Comparison of ENCODE assay signal across 8 cellular contexts in genomic region chr18:76476665-76477561, GRCh38. TPM values are rescaled to one million over a fixed set of nuclear protein-coding genes. Genes with fewer than 3 reads are reported as not detected.
DNase-seq lines count a peak whose midpoint lies in the region; ATAC-seq and TF ChIP-seq lines count a peak whose summit lies in the region.

No MANE protein-coding gene starts in this region.

- TF ChIP-seq CTCF in hepatocyte (IDR thresholded peaks at IDR 0.05; ENCODE audit: poor library complexity) (no peak), GM10266 (IDR thresholded peaks at IDR 0.05; ENCODE audit: control insufficient read depth, insufficient read depth, low read depth, missing control alignments) (no peak)

- no peaks in the 10 kb centered on the region for H3K9me3 Mint-ChIP-seq in activated T-helper 17 cell treated with anti-CD3 and anti-CD28 coated beads, Interleukin-2, amount 50 U/mL, for 72 hours
- no peaks in the 10 kb centered on the region for H3K9me3 Mint-ChIP-seq in activated T-helper 1 cell treated with anti-CD3 and anti-CD28 coated beads, Interleukin-12 subunit alpha, Interleukin-12 subunit beta, Interleukin-2, Interleukin-4 antibody, amounts not matched to agents 30 ng/mL and 10 ng/mL and 1 ng/mL, durations not matched to agents 14 hours and 24 hours and 36 hours

- 45% methylated on average over 16 of the region's 16 CpGs for WGBS in hepatocyte (ENCODE audit: low lambda C conversion rate, missing lambda C conversion rate)

- H3K9me2 ChIP-seq in hepatocyte (replicated peaks; ENCODE audit: insufficient read depth), result no peaks in the 10 kb centered on the region

- H4K20me1 ChIP-seq in hepatocyte (ENCODE audit: insufficient read depth, poor library complexity, severe bottlenecking), result peaks cover 73% of the 10 kb centered on the region

- H3K27ac ChIP-seq in hepatocyte, result peak overlapping the region; percentile 83
- H3K27ac ChIP-seq in subcutaneous abdominal adipose tissue (ENCODE audit: low read depth, low read length), result peak overlapping the region; percentile 61

- peaks cover 93% of the 10 kb centered on the region for H3K79me2 ChIP-seq in hepatocyte

- H3K27me3 ChIP-seq in hepatocyte, result no peaks in the 10 kb centered on the region
- H3K27me3 ChIP-seq in subcutaneous abdominal adipose tissue (ENCODE audit: control insufficient read depth in 5 of 5, insufficient read depth in 4 of 5, low read length in 5 of 5), result no peaks in the 10 kb centered on the region

- DNase-seq in hepatocyte (ENCODE audit: low spot score) (peak; percentile 76), GM10266 (ENCODE audit: extremely low spot score) (no peak), HK-2 (ENCODE audit: unreplicated experiment) (no peak)
- DNase-seq in activated T-helper 1 cell treated with anti-CD3 and anti-CD28 coated beads, Interleukin-12 subunit alpha, Interleukin-12 subunit beta, Interleukin-2, Interleukin-4 antibody, amounts not matched to agents 30 ng/mL and 10 ng/mL and 1 ng/mL, durations not matched to agents 14 hours and 24 hours and 36 hours (ENCODE audit: low spot score), result no peak

- H3K4me3 ChIP-seq in hepatocyte, result no peak overlapping the region
- peak overlapping the region; percentile 38 to 74 (median 56) for H3K4me3 ChIP-seq in subcutaneous abdominal adipose tissue (ENCODE audit: low read depth in 1 of 5, low read length in 5 of 5)

- H3K4me3 Mint-ChIP-seq in activated T-helper 17 cell treated with anti-CD3 and anti-CD28 coated beads, Interleukin-2, amount 50 U/mL, for 72 hours, result peak overlapping the region; percentile 53
- no peak overlapping the region for H3K4me3 Mint-ChIP-seq in activated T-helper 1 cell treated with anti-CD3 and anti-CD28 coated beads, Interleukin-12 subunit alpha, Interleukin-12 subunit beta, Interleukin-2, Interleukin-4 antibody, amounts not matched to agents 30 ng/mL and 10 ng/mL and 1 ng/mL, durations not matched to agents 14 hours and 24 hours and 36 hours

- H3K4me1 ChIP-seq in hepatocyte (ENCODE audit: insufficient read depth) (peaks cover 25% of the 10 kb centered on the region), subcutaneous abdominal adipose tissue (ENCODE audit: control insufficient read depth in 5 of 5, insufficient read depth in 5 of 5, low read length in 5 of 5) (peaks cover 0 to 24% (median 14%) of the 10 kb centered on the region in 5 donors)

- no peaks in the 10 kb centered on the region for H3K27me3 Mint-ChIP-seq in activated T-helper 17 cell treated with anti-CD3 and anti-CD28 coated beads, Interleukin-2, amount 50 U/mL, for 72 hours
- H3K27me3 Mint-ChIP-seq in activated T-helper 1 cell treated with anti-CD3 and anti-CD28 coated beads, Interleukin-12 subunit alpha, Interleukin-12 subunit beta, Interleukin-2, Interleukin-4 antibody, amounts not matched to agents 30 ng/mL and 10 ng/mL and 1 ng/mL, durations not matched to agents 14 hours and 24 hours and 36 hours (ENCODE audit: insufficient read depth), result peaks cover 18% of the 10 kb centered on the region

- H3K4me1 Mint-ChIP-seq in activated T-helper 17 cell treated with anti-CD3 and anti-CD28 coated beads, Interleukin-2, amount 50 U/mL, for 72 hours, result peaks cover 31% of the 10 kb centered on the region
- peaks cover 18% of the 10 kb centered on the region for H3K4me1 Mint-ChIP-seq in activated T-helper 1 cell treated with anti-CD3 and anti-CD28 coated beads, Interleukin-12 subunit alpha, Interleukin-12 subunit beta, Interleukin-2, Interleukin-4 antibody, amounts not matched to agents 30 ng/mL and 10 ng/mL and 1 ng/mL, durations not matched to agents 14 hours and 24 hours and 36 hours (ENCODE audit: low read depth)

- no peaks in the 10 kb centered on the region for H3K9me3 ChIP-seq in hepatocyte (ENCODE audit: low read depth)
- no peaks in the 10 kb centered on the region for H3K9me3 ChIP-seq in subcutaneous abdominal adipose tissue (ENCODE audit: control insufficient read depth in 5 of 5, low read length in 5 of 5)

- intact Hi-C loops in activated T-helper 1 cell treated with anti-CD3 and anti-CD28 coated beads, Interleukin-12 subunit alpha, Interleukin-12 subunit beta, Interleukin-2, Interleukin-4 antibody, amounts not matched to agents 30 ng/mL and 10 ng/mL and 1 ng/mL, durations not matched to agents 14 hours and 24 hours and 36 hours (cut with micrococcal nuclease), result no loop called here

- no peaks in the 10 kb centered on the region for H3K36me3 Mint-ChIP-seq in activated T-helper 17 cell treated with anti-CD3 and anti-CD28 coated beads, Interleukin-2, amount 50 U/mL, for 72 hours (ENCODE audit: low read depth)
- H3K36me3 Mint-ChIP-seq in activated T-helper 1 cell treated with anti-CD3 and anti-CD28 coated beads, Interleukin-12 subunit alpha, Interleukin-12 subunit beta, Interleukin-2, Interleukin-4 antibody, amounts not matched to agents 30 ng/mL and 10 ng/mL and 1 ng/mL, durations not matched to agents 14 hours and 24 hours and 36 hours (ENCODE audit: low read depth), result no peaks in the 10 kb centered on the region

- H3K27ac Mint-ChIP-seq in activated T-helper 17 cell treated with anti-CD3 and anti-CD28 coated beads, Interleukin-2, amount 50 U/mL, for 72 hours, result no peak overlapping the region
- no peak overlapping the region for H3K27ac Mint-ChIP-seq in activated T-helper 1 cell treated with anti-CD3 and anti-CD28 coated beads, Interleukin-12 subunit alpha, Interleukin-12 subunit beta, Interleukin-2, Interleukin-4 antibody, amounts not matched to agents 30 ng/mL and 10 ng/mL and 1 ng/mL, durations not matched to agents 14 hours and 24 hours and 36 hours

- H3K9ac ChIP-seq in subcutaneous abdominal adipose tissue (ENCODE audit: low read length in 5 of 5), result peak overlapping the region in 3 of 5 donors; percentile 2 to 69 (median 3)

- peak overlapping the region; percentile 79 for H3K4me2 ChIP-seq in hepatocyte

- H3K36me3 ChIP-seq in hepatocyte (replicated peaks; ENCODE audit: insufficient read depth, low read depth) (no peaks in the 10 kb centered on the region), subcutaneous abdominal adipose tissue (ENCODE audit: control insufficient read depth in 5 of 5, insufficient read depth in 5 of 5, low read length in 5 of 5) (peaks cover 0 to 2% (median 0%) of the 10 kb centered on the region in 5 donors)

- peak; percentile 46 for ATAC-seq in GM18858 (IDR thresholded peaks at IDR 0.05; ENCODE audit: unreplicated experiment)
- ATAC-seq in HG03159 (IDR thresholded peaks at IDR 0.05; ENCODE audit: unreplicated experiment), result peak; percentile 59
- peak; percentile 43 for ATAC-seq in activated T-helper 17 cell treated with anti-CD3 and anti-CD28 coated beads, Interleukin-2, amount 50 U/mL, for 72 hours (replicated peaks)

- H2AFZ ChIP-seq in hepatocyte, result no peak overlapping the region

RNA-seq across cellular contexts. Expression of gene ZNF516, which starts 18.1 kb away (rescaled TPM):
- total RNA-seq in activated T-helper 17 cell treated with anti-CD3 and anti-CD28 coated beads, Interleukin-2, amount 50 U/mL, for 72 hours, result 10 to 100 TPM in 1 of 2 donors, 1 to 10 TPM in 1; 3.7 to 22.8 TPM
- total RNA-seq in hepatocyte, result 19.8 and 29.2 TPM in 2 replicates
- 18.2 and 22.7 TPM in 2 replicates for polyA plus RNA-seq in hepatocyte
- total RNA-seq in activated T-helper 1 cell treated with anti-CD3 and anti-CD28 coated beads, Interleukin-12 subunit alpha, Interleukin-12 subunit beta, Interleukin-2, Interleukin-4 antibody, amounts not matched to agents 30 ng/mL and 10 ng/mL and 1 ng/mL, durations not matched to agents 14 hours and 24 hours and 36 hours, result 1.3 and 2.0 TPM in 2 replicates
